8 cellular contexts compared by ENCODE assay signal in the genomic region with DNA sequence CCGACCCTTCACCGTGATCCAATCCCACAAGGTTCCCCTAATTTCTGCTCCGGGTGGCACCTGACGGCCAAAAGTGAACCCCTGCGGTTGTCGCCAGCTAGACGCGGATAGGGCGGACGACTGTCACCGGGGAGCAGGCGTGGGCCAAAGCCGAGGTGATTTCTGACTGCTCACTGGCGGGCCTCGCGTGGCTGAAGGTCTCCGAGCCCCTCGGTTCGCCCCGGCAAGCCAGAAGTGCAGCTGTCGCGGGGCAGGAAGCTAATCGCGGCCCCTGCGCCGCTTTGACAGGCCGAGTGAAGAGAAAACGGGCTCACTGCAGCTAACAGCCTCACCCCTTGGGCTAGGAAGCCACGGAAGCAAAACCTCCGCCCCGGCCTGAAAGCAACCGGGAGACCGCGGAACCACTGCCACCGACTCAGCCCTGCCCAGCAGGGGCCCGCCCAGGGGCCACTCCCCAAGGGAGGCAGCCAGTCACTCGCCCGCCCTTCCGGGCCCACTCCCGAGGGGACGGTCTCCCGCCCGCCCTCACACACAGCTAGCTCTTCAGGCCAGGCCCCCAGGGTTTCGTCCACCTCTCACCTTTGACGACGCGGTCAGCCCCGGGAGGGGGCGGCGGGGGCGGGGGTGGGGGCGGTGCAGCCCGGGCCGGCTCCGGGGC. TPM values are rescaled to one million over a fixed set of nuclear protein-coding genes. Genes with fewer than 3 reads are reported as not detected.
A peak's percentile ranks its signal among the peaks of the same experiment; 100 is the strongest.
DNase-seq lines count a peak whose midpoint lies in the region; ATAC-seq and TF ChIP-seq lines count a peak whose summit lies in the region.

No MANE protein-coding gene starts in this region.

- peak overlapping the region; percentile 95 for H3K4me3 Mint-ChIP-seq in activated T-helper 2 cell treated with anti-CD3 and anti-CD28 coated beads, Interferon-gamma antibody, Interleukin-2, Interleukin-4, amounts not matched to agents 10 μg/mL and 5 μg/mL and 100 μg/mL, durations not matched to agents 14 hours and 24 hours and 36 hours (ENCODE audit: low read depth)
- peak overlapping the region; percentile 96 for H3K4me3 Mint-ChIP-seq in neural crest cell

- no peak for TF ChIP-seq EP300 in stomach (IDR thresholded peaks at IDR 0.05)

- peak overlapping the region; percentile 95 for H3K27ac ChIP-seq in HUES64 (ENCODE audit: low read depth, low read length)
- H3K27ac ChIP-seq in stomach = peak overlapping the region; percentile 96 to 100 (median 98)

- ATAC-seq in GM21526 (IDR thresholded peaks at IDR 0.05; ENCODE audit: low FRiP score, unreplicated experiment) = peak; percentile 87

- H3K4me1 ChIP-seq in HUES64 (ENCODE audit: insufficient read depth, low read length) = peaks cover 12% of the 10 kb centered on the region; the same call in 1 of the 2 replicates
- peaks cover 21 to 61% (median 41%) of the 10 kb centered on the region in 4 donors for H3K4me1 ChIP-seq in stomach

- no peaks in the 10 kb centered on the region for H3K9me3 Mint-ChIP-seq in activated T-helper 2 cell treated with anti-CD3 and anti-CD28 coated beads, Interferon-gamma antibody, Interleukin-2, Interleukin-4, amounts not matched to agents 10 μg/mL and 5 μg/mL and 100 μg/mL, durations not matched to agents 14 hours and 24 hours and 36 hours
- H3K9me3 Mint-ChIP-seq in neural crest cell = no peaks in the 10 kb centered on the region

- H3K27me3 Mint-ChIP-seq in activated T-helper 2 cell treated with anti-CD3 and anti-CD28 coated beads, Interferon-gamma antibody, Interleukin-2, Interleukin-4, amounts not matched to agents 10 μg/mL and 5 μg/mL and 100 μg/mL, durations not matched to agents 14 hours and 24 hours and 36 hours (ENCODE audit: low read depth) = no peaks in the 10 kb centered on the region
- no peaks in the 10 kb centered on the region for H3K27me3 Mint-ChIP-seq in neural crest cell (ENCODE audit: low read depth)

- H3K27me3 ChIP-seq in HUES64 (ENCODE audit: insufficient read depth, low read length) (no peaks in the 10 kb centered on the region), stomach (no peaks in the 10 kb centered on the region)

- H3K27ac Mint-ChIP-seq in activated T-helper 2 cell treated with anti-CD3 and anti-CD28 coated beads, Interferon-gamma antibody, Interleukin-2, Interleukin-4, amounts not matched to agents 10 μg/mL and 5 μg/mL and 100 μg/mL, durations not matched to agents 14 hours and 24 hours and 36 hours = peak overlapping the region; percentile 93
- peak overlapping the region; percentile 85 for H3K27ac Mint-ChIP-seq in neural crest cell (ENCODE audit: unreplicated experiment)

- H3K9me3 ChIP-seq in HUES64 (ENCODE audit: insufficient read depth, low read depth, low read length) (no peaks in the 10 kb centered on the region), stomach (no peaks in the 10 kb centered on the region)

- peak overlapping the region; percentile 99 for H3K4me3 ChIP-seq in HUES64 (ENCODE audit: low read length)
- H3K4me3 ChIP-seq in fibroblast of pulmonary artery (replicated peaks; ENCODE audit: low read depth, low read length) = peak overlapping the region; percentile 91
- peak overlapping the region; percentile 73 to 92 (median 80) for H3K4me3 ChIP-seq in stomach

- peaks cover 26% of the 10 kb centered on the region for H3K36me3 ChIP-seq in HUES64 (ENCODE audit: insufficient read depth, low read length)
- peaks cover 14 to 37% (median 29%) of the 10 kb centered on the region in 4 donors for H3K36me3 ChIP-seq in stomach

- H3K4me1 Mint-ChIP-seq in activated T-helper 2 cell treated with anti-CD3 and anti-CD28 coated beads, Interferon-gamma antibody, Interleukin-2, Interleukin-4, amounts not matched to agents 10 μg/mL and 5 μg/mL and 100 μg/mL, durations not matched to agents 14 hours and 24 hours and 36 hours (ENCODE audit: low read depth) = peaks cover 37% of the 10 kb centered on the region
- H3K4me1 Mint-ChIP-seq in neural crest cell = peaks cover 43% of the 10 kb centered on the region

- intact Hi-C loops in activated T-helper 2 cell treated with anti-CD3 and anti-CD28 coated beads, Interferon-gamma antibody, Interleukin-2, Interleukin-4, amounts not matched to agents 10 μg/mL and 5 μg/mL and 100 μg/mL, durations not matched to agents 14 hours and 24 hours and 36 hours (cut with micrococcal nuclease) = loop anchor here (1.0 to 10.0 kb wide), 5 partner anchors 15 to 279 kb away; a partner anchor contains a TSS
- intact Hi-C loops in stomach (cut with DNase I; ENCODE audit: low total_unique reads) = no loop called here

- no peak for TF ChIP-seq CTCF in fibroblast of pulmonary artery (IDR thresholded peaks at IDR 0.05; ENCODE audit: low read length, missing control alignments)
- no peak for TF ChIP-seq CTCF in neural crest cell (conservative IDR thresholded peaks at IDR 0.05)
- TF ChIP-seq CTCF in stomach (IDR thresholded peaks at IDR 0.05) = no peak

- DNase-seq in DMS53 treated with DMSO at 0.1 percent for 48 hours (lab: John Stamatoyannopoulos, UW; ENCODE audit: unreplicated experiment) (peak; percentile 79), RPMI8226 (peak; percentile 82), fibroblast of pulmonary artery (ENCODE audit: low read depth) (peak; percentile 87), neural crest cell (ENCODE audit: low read depth, low spot score) (peak; percentile 59), stomach (peak; percentile 93)
- peak; percentile 93 for DNase-seq in activated T-helper 2 cell treated with anti-CD3 and anti-CD28 coated beads, Interferon-gamma antibody, Interleukin-2, Interleukin-4, amounts not matched to agents 10 μg/mL and 5 μg/mL and 100 μg/mL, durations not matched to agents 14 hours and 24 hours and 36 hours (ENCODE audit: low spot score)

- TF ChIP-seq POLR2A in stomach (IDR thresholded peaks at IDR 0.05) = peak in 1 of 4 donors; percentile 33

- H3K9ac ChIP-seq in HUES64 (ENCODE audit: low read depth, low read length) = peak overlapping the region; percentile 89

- H3K36me3 Mint-ChIP-seq in activated T-helper 2 cell treated with anti-CD3 and anti-CD28 coated beads, Interferon-gamma antibody, Interleukin-2, Interleukin-4, amounts not matched to agents 10 μg/mL and 5 μg/mL and 100 μg/mL, durations not matched to agents 14 hours and 24 hours and 36 hours (ENCODE audit: low read depth) = peaks cover 36% of the 10 kb centered on the region
- H3K36me3 Mint-ChIP-seq in neural crest cell (ENCODE audit: low read depth) = peaks cover 11% of the 10 kb centered on the region

- WGBS in HUES64 = under 1% methylated on average over 52 of the region's 55 CpGs
- 0 to 1% (median 0%) methylated on average over 16 to 55 of the region's 55 CpGs for WGBS in stomach, 5 donors

RNA-seq across cellular contexts. Expression of a gene that starts 0.5 kb away (rescaled TPM):
- 29.8 TPM for polyA plus RNA-seq in HUES64 (2013, experiment 1 of 2)
- 32.3 TPM for polyA plus RNA-seq in HUES64 (2013, experiment 2 of 2)
- 45.4 and 46.0 TPM in 2 replicates for total RNA-seq in activated T-helper 2 cell treated with anti-CD3 and anti-CD28 coated beads, Interferon-gamma antibody, Interleukin-2, Interleukin-4, amounts not matched to agents 10 μg/mL and 5 μg/mL and 100 μg/mL, durations not matched to agents 14 hours and 24 hours and 36 hours
- total RNA-seq in neural crest cell (45.6 and 46.9 TPM in 2 replicates), stomach (10 to 100 TPM; 12.5 to 77.1 (median 43.3) TPM)
- 10 to 100 TPM; 23.2 to 29.0 (median 24.4) TPM for polyA plus RNA-seq in stomach

Comparison
In these comparisons a context has a peak if more than half of its experiments do, and no peak if none do; other contexts are left out.
1. Peak in every context shown above with its lines: DNase-seq, ATAC-seq, H3K4me3 ChIP-seq and H3K27ac ChIP-seq.